1 cellular context compared by ENCODE assay signal in the genomic region with DNA sequence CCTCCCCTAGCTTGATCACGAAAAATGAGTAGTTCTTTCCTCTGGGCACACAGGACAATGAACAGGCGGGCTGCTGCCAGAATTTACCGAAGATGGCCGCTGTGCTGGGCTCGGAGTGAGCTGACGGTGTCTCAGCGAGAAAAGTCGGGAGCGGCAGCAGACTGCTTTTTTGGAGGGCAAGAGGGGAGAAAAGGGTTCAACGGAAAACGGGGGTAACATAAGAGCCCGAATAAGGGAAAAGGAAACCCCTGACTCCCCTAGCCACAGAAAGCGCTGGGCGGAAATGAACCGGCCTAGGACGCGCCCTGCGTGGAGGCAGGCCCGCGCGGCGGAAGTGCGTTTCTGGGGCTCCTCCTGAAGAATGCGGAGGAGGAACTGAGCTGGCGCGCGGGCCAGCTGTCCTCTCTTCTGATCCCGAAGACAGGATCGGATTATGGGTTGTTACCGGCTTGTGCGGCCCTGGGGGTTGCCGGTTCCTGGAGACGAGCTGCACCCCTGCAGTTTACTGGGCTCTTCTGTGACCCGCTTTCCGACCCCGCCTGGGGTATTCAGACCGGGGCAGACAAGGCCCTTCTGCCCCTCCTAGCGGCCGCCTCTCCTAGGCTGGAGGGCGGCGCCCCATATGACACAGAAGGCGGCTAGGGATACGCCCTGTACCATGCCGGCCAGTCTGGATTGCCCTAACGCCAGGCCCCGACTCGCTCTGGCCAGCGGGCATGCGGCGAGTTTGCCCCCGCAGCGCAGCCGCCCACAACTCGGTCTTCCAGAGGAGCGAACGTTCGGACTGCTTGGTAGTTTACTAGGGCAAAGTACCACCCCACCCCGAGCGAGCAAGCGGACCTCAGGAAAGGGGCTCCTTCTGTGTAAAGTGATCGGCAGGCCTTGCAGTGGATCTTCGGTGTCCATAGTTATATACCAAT.
TF ChIP-seq lines count a peak whose summit lies in the region.

No MANE protein-coding gene starts in this region.

TF ChIP-seq in WTC11, 78 proteins besides CTCF, POLR2A, EP300 and RAD21 (continued from another document):
- TF ChIP-seq ZBTB43 (CRISPR knock-in tag; IDR thresholded peaks at IDR 0.05) (no peak), RELA (CRISPR knock-in tag; IDR thresholded peaks at IDR 0.05; ENCODE audit: borderline replicate concordance) (peak; percentile 21; the same call in 1 of the 2 replicates), NR3C1 (CRISPR knock-in tag; conservative IDR thresholded peaks at IDR 0.05; ENCODE audit: low read depth) (no peak), FOXP1 (CRISPR knock-in tag; IDR thresholded peaks at IDR 0.05; ENCODE audit: borderline replicate concordance) (peak; percentile 63; the same call in 1 of the 2 replicates), ZNF532 (CRISPR knock-in tag; IDR thresholded peaks at IDR 0.05; ENCODE audit: borderline replicate concordance) (peak; percentile 66; the same call in 1 of the 2 replicates), ZNF425 (CRISPR knock-in tag; conservative IDR thresholded peaks at IDR 0.05) (no peak), GABPB1 (CRISPR knock-in tag; IDR thresholded peaks at IDR 0.05) (no peak), TEAD4 (CRISPR knock-in tag; IDR thresholded peaks at IDR 0.05) (0 out of 2 replicates have a peak, but pooled peaks have one; percentile 64), NFATC4 (CRISPR knock-in tag; IDR thresholded peaks at IDR 0.05) (0 out of 2 replicates have a peak, but pooled peaks have one; percentile 6), ESRRA (CRISPR knock-in tag; IDR thresholded peaks at IDR 0.05; ENCODE audit: borderline replicate concordance) (no peak), RORB (CRISPR knock-in tag; IDR thresholded peaks at IDR 0.05) (peak; percentile 56; the same call in 1 of the 2 replicates), E2F5 (CRISPR knock-in tag; IDR thresholded peaks at IDR 0.05) (peak; percentile 64), CREM (CRISPR knock-in tag; IDR thresholded peaks at IDR 0.05) (peak; percentile 70; the same call in 1 of the 2 replicates), EMX1 (CRISPR knock-in tag; IDR thresholded peaks at IDR 0.05) (peak; percentile 72; the same call in 1 of the 2 replicates)
- TF ChIP-seq, protein P1, sequence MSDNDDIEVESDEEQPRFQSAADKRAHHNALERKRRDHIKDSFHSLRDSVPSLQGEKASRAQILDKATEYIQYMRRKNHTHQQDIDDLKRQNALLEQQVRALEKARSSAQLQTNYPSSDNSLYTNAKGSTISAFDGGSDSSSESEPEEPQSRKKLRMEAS (CRISPR knock-in tag; IDR thresholded peaks at IDR 0.05): peak; percentile 38; the same call in 1 of the 2 replicates
- TF ChIP-seq, protein P2, sequence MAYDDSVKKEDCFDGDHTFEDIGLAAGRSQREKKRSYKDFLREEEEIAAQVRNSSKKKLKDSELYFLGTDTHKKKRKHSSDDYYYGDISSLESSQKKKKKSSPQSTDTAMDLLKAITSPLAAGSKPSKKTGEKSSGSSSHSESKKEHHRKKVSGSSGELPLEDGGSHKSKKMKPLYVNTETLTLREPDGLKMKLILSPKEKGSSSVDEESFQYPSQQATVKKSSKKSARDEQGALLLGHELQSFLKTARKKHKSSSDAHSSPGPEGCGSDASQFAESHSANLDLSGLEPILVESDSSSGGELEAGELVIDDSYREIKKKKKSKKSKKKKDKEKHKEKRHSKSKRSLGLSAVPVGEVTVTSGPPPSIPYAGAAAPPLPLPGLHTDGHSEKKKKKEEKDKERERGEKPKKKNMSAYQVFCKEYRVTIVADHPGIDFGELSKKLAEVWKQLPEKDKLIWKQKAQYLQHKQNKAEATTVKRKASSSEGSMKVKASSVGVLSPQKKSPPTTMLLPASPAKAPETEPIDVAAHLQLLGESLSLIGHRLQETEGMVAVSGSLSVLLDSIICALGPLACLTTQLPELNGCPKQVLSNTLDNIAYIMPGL (CRISPR knock-in tag; IDR thresholded peaks at IDR 0.05): peak; percentile 84; the same call in 1 of the 2 replicates
- TF ChIP-seq, protein P3, sequence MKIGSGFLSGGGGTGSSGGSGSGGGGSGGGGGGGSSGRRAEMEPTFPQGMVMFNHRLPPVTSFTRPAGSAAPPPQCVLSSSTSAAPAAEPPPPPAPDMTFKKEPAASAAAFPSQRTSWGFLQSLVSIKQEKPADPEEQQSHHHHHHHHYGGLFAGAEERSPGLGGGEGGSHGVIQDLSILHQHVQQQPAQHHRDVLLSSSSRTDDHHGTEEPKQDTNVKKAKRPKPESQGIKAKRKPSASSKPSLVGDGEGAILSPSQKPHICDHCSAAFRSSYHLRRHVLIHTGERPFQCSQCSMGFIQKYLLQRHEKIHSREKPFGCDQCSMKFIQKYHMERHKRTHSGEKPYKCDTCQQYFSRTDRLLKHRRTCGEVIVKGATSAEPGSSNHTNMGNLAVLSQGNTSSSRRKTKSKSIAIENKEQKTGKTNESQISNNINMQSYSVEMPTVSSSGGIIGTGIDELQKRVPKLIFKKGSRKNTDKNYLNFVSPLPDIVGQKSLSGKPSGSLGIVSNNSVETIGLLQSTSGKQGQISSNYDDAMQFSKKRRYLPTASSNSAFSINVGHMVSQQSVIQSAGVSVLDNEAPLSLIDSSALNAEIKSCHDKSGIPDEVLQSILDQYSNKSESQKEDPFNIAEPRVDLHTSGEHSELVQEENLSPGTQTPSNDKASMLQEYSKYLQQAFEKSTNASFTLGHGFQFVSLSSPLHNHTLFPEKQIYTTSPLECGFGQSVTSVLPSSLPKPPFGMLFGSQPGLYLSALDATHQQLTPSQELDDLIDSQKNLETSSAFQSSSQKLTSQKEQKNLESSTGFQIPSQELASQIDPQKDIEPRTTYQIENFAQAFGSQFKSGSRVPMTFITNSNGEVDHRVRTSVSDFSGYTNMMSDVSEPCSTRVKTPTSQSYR (CRISPR knock-in tag; IDR thresholded peaks at IDR 0.05): no peak
- TF ChIP-seq, protein P4, sequence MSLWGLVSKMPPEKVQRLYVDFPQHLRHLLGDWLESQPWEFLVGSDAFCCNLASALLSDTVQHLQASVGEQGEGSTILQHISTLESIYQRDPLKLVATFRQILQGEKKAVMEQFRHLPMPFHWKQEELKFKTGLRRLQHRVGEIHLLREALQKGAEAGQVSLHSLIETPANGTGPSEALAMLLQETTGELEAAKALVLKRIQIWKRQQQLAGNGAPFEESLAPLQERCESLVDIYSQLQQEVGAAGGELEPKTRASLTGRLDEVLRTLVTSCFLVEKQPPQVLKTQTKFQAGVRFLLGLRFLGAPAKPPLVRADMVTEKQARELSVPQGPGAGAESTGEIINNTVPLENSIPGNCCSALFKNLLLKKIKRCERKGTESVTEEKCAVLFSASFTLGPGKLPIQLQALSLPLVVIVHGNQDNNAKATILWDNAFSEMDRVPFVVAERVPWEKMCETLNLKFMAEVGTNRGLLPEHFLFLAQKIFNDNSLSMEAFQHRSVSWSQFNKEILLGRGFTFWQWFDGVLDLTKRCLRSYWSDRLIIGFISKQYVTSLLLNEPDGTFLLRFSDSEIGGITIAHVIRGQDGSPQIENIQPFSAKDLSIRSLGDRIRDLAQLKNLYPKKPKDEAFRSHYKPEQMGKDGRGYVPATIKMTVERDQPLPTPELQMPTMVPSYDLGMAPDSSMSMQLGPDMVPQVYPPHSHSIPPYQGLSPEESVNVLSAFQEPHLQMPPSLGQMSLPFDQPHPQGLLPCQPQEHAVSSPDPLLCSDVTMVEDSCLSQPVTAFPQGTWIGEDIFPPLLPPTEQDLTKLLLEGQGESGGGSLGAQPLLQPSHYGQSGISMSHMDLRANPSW (CRISPR knock-in tag; conservative IDR thresholded peaks at IDR 0.05; ENCODE audit: low read depth): no peak
